Comparison of ENCODE assay signal across 1 cellular context in genomic region chr2:63840081-63840784, GRCh38.
TF ChIP-seq lines count a peak whose summit lies in the region.

No MANE protein-coding gene starts in this region.

TF ChIP-seq in HepG2, 621 proteins besides CTCF, POLR2A, EP300 and RAD21 (continued from another document):
- TF ChIP-seq, protein P1, sequence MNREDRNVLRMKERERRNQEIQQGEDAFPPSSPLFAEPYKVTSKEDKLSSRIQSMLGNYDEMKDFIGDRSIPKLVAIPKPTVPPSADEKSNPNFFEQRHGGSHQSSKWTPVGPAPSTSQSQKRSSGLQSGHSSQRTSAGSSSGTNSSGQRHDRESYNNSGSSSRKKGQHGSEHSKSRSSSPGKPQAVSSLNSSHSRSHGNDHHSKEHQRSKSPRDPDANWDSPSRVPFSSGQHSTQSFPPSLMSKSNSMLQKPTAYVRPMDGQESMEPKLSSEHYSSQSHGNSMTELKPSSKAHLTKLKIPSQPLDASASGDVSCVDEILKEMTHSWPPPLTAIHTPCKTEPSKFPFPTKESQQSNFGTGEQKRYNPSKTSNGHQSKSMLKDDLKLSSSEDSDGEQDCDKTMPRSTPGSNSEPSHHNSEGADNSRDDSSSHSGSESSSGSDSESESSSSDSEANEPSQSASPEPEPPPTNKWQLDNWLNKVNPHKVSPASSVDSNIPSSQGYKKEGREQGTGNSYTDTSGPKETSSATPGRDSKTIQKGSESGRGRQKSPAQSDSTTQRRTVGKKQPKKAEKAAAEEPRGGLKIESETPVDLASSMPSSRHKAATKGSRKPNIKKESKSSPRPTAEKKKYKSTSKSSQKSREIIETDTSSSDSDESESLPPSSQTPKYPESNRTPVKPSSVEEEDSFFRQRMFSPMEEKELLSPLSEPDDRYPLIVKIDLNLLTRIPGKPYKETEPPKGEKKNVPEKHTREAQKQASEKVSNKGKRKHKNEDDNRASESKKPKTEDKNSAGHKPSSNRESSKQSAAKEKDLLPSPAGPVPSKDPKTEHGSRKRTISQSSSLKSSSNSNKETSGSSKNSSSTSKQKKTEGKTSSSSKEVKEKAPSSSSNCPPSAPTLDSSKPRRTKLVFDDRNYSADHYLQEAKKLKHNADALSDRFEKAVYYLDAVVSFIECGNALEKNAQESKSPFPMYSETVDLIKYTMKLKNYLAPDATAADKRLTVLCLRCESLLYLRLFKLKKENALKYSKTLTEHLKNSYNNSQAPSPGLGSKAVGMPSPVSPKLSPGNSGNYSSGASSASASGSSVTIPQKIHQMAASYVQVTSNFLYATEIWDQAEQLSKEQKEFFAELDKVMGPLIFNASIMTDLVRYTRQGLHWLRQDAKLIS (CRISPR knock-in tag; IDR thresholded peaks at IDR 0.05), result 0 out of 2 replicates have a peak, but pooled peaks have one; percentile 23
- no peak for TF ChIP-seq BRD4 (CRISPR knock-in tag; IDR thresholded peaks at IDR 0.05)
- TF ChIP-seq ZFP82 (CRISPR knock-in tag; IDR thresholded peaks at IDR 0.05; ENCODE audit: borderline replicate concordance), result peak; percentile 39; the same call in 1 of the 2 replicates
- TF ChIP-seq POLR2AphosphoS2 (IDR thresholded peaks at IDR 0.05; ENCODE audit: low read depth, low read length), result no peak
- TF ChIP-seq KLF11 (CRISPR knock-in tag; IDR thresholded peaks at IDR 0.05), result no peak
- no peak for TF ChIP-seq ZKSCAN5 (CRISPR knock-in tag; IDR thresholded peaks at IDR 0.05)
- TF ChIP-seq ZNF547 (CRISPR knock-in tag; IDR thresholded peaks at IDR 0.05), result 0 out of 2 replicates have a peak, but pooled peaks have one; percentile 93
- no peak for TF ChIP-seq ZNF496 (CRISPR knock-in tag; IDR thresholded peaks at IDR 0.05; ENCODE audit: insufficient replicate concordance)
- peak; percentile 23; the same call in 1 of the 2 replicates for TF ChIP-seq ZBTB8A (CRISPR knock-in tag; IDR thresholded peaks at IDR 0.05; ENCODE audit: borderline replicate concordance, low read depth)
- no peak for TF ChIP-seq HMGXB3 (CRISPR knock-in tag; IDR thresholded peaks at IDR 0.05; ENCODE audit: borderline replicate concordance)
- TF ChIP-seq ERF (CRISPR knock-in tag; IDR thresholded peaks at IDR 0.05), result no peak
- 0 out of 2 replicates have a peak, but pooled peaks have one; percentile 50 for TF ChIP-seq ZNF414 (CRISPR knock-in tag; IDR thresholded peaks at IDR 0.05)
- TF ChIP-seq GFI1 (CRISPR knock-in tag; IDR thresholded peaks at IDR 0.05; ENCODE audit: borderline replicate concordance), result no peak; the same call in 1 of the 2 replicates
